23 cellular contexts compared by ENCODE assay signal in the genomic region with DNA sequence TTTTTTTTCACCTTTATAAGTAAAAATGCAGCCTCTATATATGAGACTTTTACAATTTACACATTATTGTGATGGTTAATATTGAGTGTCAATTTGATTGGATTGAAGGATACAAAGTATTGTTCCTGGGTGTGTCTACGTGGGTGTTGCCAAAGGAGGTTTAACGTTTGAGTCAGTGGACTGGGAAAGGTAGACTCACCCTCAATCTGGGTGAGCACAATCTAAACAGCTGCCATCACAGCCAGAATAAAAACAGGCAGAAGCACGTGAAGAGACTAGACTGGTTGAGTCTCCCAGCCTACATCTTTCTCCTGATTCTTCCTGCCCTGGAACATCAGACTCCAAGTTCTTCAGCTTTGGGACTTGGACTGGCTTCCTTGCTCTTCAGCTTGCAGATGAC.
A peak's percentile ranks its signal among the peaks of the same experiment; 100 is the strongest.
DNase-seq lines count a peak whose midpoint lies in the region; ATAC-seq, FAIRE-seq and TF ChIP-seq lines count a peak whose summit lies in the region.
"Had no signal": no experiment of that assay in that cellular context is flagged by ENCODE, and none has a peak within 500 bp of the region (broad histone marks: within the 10 kb centered on the region; RNA-seq: fewer than 3 reads in every experiment).

No MANE protein-coding gene starts in this region.

- H3K27me3 ChIP-seq in breast epithelium, result no peaks in the 10 kb centered on the region
- peaks cover 2% of the 10 kb centered on the region; the same call in 1 of the 2 replicates for H3K27me3 ChIP-seq in HAP-1 (ENCODE audit: low read depth)
- H3K27me3 ChIP-seq: BLaER1 had no signal

- peaks cover 11% of the 10 kb centered on the region for H3K27me3 Mint-ChIP-seq in MCF 10A (ENCODE audit: insufficient read depth, unreplicated experiment)
- no peaks in the 10 kb centered on the region for H3K27me3 Mint-ChIP-seq in activated CD4-positive, alpha-beta memory T cell treated with anti-CD3 and anti-CD28 coated beads for 36 hours
- H3K27me3 Mint-ChIP-seq: B cell; CD4-positive, CD25-positive, alpha-beta regulatory T cell had no signal

- CTCF ChIA-PET in MCF 10A (lab: Yijun Ruan, JAX), result interaction anchor here (0.6 to 4.1 kb wide), 11 partner anchors 12 to 731 kb away, joined by 3 to 28 read pairs (median 3); no protein-coding TSS in a partner anchor
- CTCF ChIA-PET in activated CD4-positive, alpha-beta memory T cell treated with anti-CD3 and anti-CD28 coated beads for 36 hours (lab: Charles Lee), result no interaction called here

- peak; percentile 5 for FAIRE-seq in islet of Langerhans (lab: Jason Lieb, UNC)
- FAIRE-seq: A204.1, G401.6, GM12892, H1 had no signal

- peak; percentile 34 for DNase-seq in MCF 10A (ENCODE audit: unreplicated experiment)
- no peak for DNase-seq in breast epithelium (ENCODE audit: low spot score in 2 of 2)
- DNase-seq in epithelial cell of esophagus (ENCODE audit: low read depth), result peak; percentile 72
- DNase-seq in activated CD4-positive, alpha-beta memory T cell treated with anti-CD3 and anti-CD28 coated beads for 36 hours, result no peak
- no peak for DNase-seq in HAP-1 (ENCODE audit: low spot score in 2 of 2)
- DNase-seq: Caco-2; CD4-positive, CD25-positive, alpha-beta regulatory T cell; CD8-positive, alpha-beta T cell; DMS153; DND-41; H9; HFFc6 had no signal

- intact Hi-C loops in MCF 10A (cut with micrococcal nuclease), result loop anchor here (1.0 to 5.0 kb wide), 2 partner anchors 29 to 295 kb away; no protein-coding TSS in a partner anchor
- intact Hi-C loops in breast epithelium (cut with DNase I; ENCODE audit: low total_unique reads), result no loop called here
- intact Hi-C loops in activated CD4-positive, alpha-beta memory T cell treated with anti-CD3 and anti-CD28 coated beads for 36 hours (cut with micrococcal nuclease), result no loop called here

- H3K4me1 ChIP-seq in breast epithelium (no peaks in the 10 kb centered on the region), HAP-1 (peaks cover 4% of the 10 kb centered on the region; the same call in 1 of the 2 replicates)
- H3K4me1 ChIP-seq: BLaER1 had no signal

- BruUV-seq in MCF 10A (replicated peaks; lab: Mats Ljungman, UMichigan), result no TSS peak

- no peak for ATAC-seq in HG03469 (IDR thresholded peaks at IDR 0.05; ENCODE audit: unreplicated experiment)
- ATAC-seq: CD8-positive, alpha-beta T cell had no signal

- H3K9me3 ChIP-seq in breast epithelium, result no peaks in the 10 kb centered on the region
- H3K9me3 ChIP-seq in HAP-1, result no peaks in the 10 kb centered on the region
- H3K9me3 ChIP-seq: BLaER1, Caco-2 had no signal

- H3K27ac Mint-ChIP-seq in MCF 10A (ENCODE audit: low read depth, unreplicated experiment), result no peak overlapping the region
- no peak overlapping the region for H3K27ac Mint-ChIP-seq in activated CD4-positive, alpha-beta memory T cell treated with anti-CD3 and anti-CD28 coated beads for 36 hours
- H3K27ac Mint-ChIP-seq: B cell; CD4-positive, CD25-positive, alpha-beta regulatory T cell; CD8-positive, alpha-beta T cell; HFFc6 had no signal

- TF ChIP-seq POLR2A in breast epithelium (IDR thresholded peaks at IDR 0.05), result no peak

- H3K4me1 Mint-ChIP-seq in MCF 10A (ENCODE audit: insufficient read depth, unreplicated experiment), result peaks cover 11% of the 10 kb centered on the region
- no peaks in the 10 kb centered on the region for H3K4me1 Mint-ChIP-seq in activated CD4-positive, alpha-beta memory T cell treated with anti-CD3 and anti-CD28 coated beads for 36 hours (ENCODE audit: low read depth)
- H3K4me1 Mint-ChIP-seq: B cell had no signal

- TF ChIP-seq CTCF in MCF 10A (IDR thresholded peaks at IDR 0.05; ENCODE audit: unreplicated experiment) (no peak), breast epithelium (IDR thresholded peaks at IDR 0.05) (no peak), epithelial cell of esophagus (IDR thresholded peaks at IDR 0.05; ENCODE audit: insufficient read depth, low read depth, low read length, missing control alignments) (no peak)

- in situ Hi-C loops in HAP-1 (cut with MboI; ENCODE audit: low sequenced_read_pairs), result no loop called here

- H3K36me3 ChIP-seq in breast epithelium (no peaks in the 10 kb centered on the region), HAP-1 (replicated peaks) (no peaks in the 10 kb centered on the region)

- no peak overlapping the region for H3K27ac ChIP-seq in breast epithelium
- H3K27ac ChIP-seq: 22Rv1, BLaER1, C4-2B, GM23248 had no signal

- H3K36me3 Mint-ChIP-seq in MCF 10A (ENCODE audit: insufficient read depth, unreplicated experiment), result no peaks in the 10 kb centered on the region
- no peaks in the 10 kb centered on the region for H3K36me3 Mint-ChIP-seq in activated CD4-positive, alpha-beta memory T cell treated with anti-CD3 and anti-CD28 coated beads for 36 hours
- H3K36me3 Mint-ChIP-seq: CD4-positive, CD25-positive, alpha-beta regulatory T cell had no signal

- no peak overlapping the region for H3K4me3 Mint-ChIP-seq in MCF 10A (ENCODE audit: unreplicated experiment)
- H3K4me3 Mint-ChIP-seq in activated CD4-positive, alpha-beta memory T cell treated with anti-CD3 and anti-CD28 coated beads for 36 hours, result no peak overlapping the region
- H3K4me3 Mint-ChIP-seq: B cell; CD4-positive, CD25-positive, alpha-beta regulatory T cell; CD8-positive, alpha-beta T cell; H9; HFFc6 had no signal

- no peaks in the 10 kb centered on the region for H3K9me3 Mint-ChIP-seq in MCF 10A (ENCODE audit: unreplicated experiment)
- H3K9me3 Mint-ChIP-seq in activated CD4-positive, alpha-beta memory T cell treated with anti-CD3 and anti-CD28 coated beads for 36 hours, result no peaks in the 10 kb centered on the region
- H3K9me3 Mint-ChIP-seq: CD8-positive, alpha-beta T cell; H9; HFFc6 had no signal

- H3K4me3 ChIP-seq in breast epithelium (no peak overlapping the region), epithelial cell of esophagus (ENCODE audit: low read length) (no peak overlapping the region), HAP-1 (no peak overlapping the region)
- H3K4me3 ChIP-seq: BLaER1, GM23248 had no signal

- POLR2A ChIA-PET in MCF 10A (lab: Yijun Ruan, JAX), result no interaction called here
- POLR2A ChIA-PET in activated CD4-positive, alpha-beta memory T cell treated with anti-CD3 and anti-CD28 coated beads for 36 hours (lab: Charles Lee), result no interaction called here

Comparison
In these comparisons a context has a peak if more than half of its experiments do, and no peak if none do; other contexts are left out.
1. DNase-seq: peak in MCF 10A (single experiment) and epithelial cell of esophagus (single experiment); none in breast epithelium (0 of 2), activated CD4-positive, alpha-beta memory T cell treated with anti-CD3 and anti-CD28 coated beads for 36 hours (single experiment) and HAP-1 (0 of 2).